ENCODE assay signal across 8 cellular contexts in the genomic region with DNA sequence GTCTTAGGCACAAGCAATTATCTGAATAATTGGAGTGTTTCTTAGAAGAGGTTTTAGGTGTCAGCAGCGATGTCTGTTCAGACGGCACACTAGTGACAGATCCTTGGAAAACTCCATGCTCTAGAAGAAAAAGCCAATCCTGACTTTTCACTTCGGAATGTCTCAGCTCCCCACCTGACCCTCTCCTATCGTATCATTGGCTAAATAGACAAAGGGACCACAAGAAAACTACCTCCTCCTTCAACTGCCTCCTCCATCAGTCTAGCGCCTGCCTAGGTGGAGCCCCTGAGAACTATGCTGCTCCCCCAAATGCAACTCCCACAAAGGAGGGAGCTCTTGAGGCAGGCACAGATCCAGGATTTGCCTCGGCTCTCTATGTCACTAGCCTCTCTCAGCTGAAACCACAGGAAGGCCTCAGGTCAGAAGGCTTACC.
A peak's percentile ranks its signal among the peaks of the same experiment; 100 is the strongest.
DNase-seq lines count a peak whose midpoint lies in the region; ATAC-seq and TF ChIP-seq lines count a peak whose summit lies in the region.

No MANE protein-coding gene starts in this region.

- no peaks in the 10 kb centered on the region for H3K27me3 ChIP-seq in CD4-positive, CD25-positive, alpha-beta regulatory T cell (ENCODE audit: control insufficient read depth, insufficient read depth, low read length)
- H3K27me3 ChIP-seq in neural progenitor cell = no peaks in the 10 kb centered on the region
- H3K27me3 ChIP-seq in H9 (ENCODE audit: insufficient read depth, low read length) = no peaks in the 10 kb centered on the region

- H3K36me3 ChIP-seq in CD4-positive, CD25-positive, alpha-beta regulatory T cell (ENCODE audit: control insufficient read depth, insufficient read depth, low read length) = no peaks in the 10 kb centered on the region
- no peaks in the 10 kb centered on the region for H3K36me3 ChIP-seq in neural progenitor cell

- H4K91ac ChIP-seq in H9 (ENCODE audit: insufficient read length, low read depth, low read length) = no peak overlapping the region

- H3K4me2 ChIP-seq in neural progenitor cell (no peak overlapping the region), H9 (ENCODE audit: insufficient read depth, insufficient read length, low read length) (no peak overlapping the region)

- H3K4me3 ChIP-seq in CD4-positive, CD25-positive, alpha-beta regulatory T cell (ENCODE audit: low read depth, low read length) = peak overlapping the region; percentile 53
- H3K4me3 ChIP-seq in neural progenitor cell = no peak overlapping the region

- H3K79me2 ChIP-seq in neural progenitor cell (ENCODE audit: low read depth) (no peaks in the 10 kb centered on the region), H9 (ENCODE audit: insufficient read depth, low read length) (no peaks in the 10 kb centered on the region)

- H3K23ac ChIP-seq in H9 (ENCODE audit: insufficient read length, low read depth, low read length) = no peak overlapping the region

- no peak overlapping the region for H3K9ac ChIP-seq in neural progenitor cell
- H3K9ac ChIP-seq in H9 (ENCODE audit: extremely low read depth, insufficient read length, low read length) = no peak overlapping the region

- H4K20me1 ChIP-seq in neural progenitor cell (ENCODE audit: low read depth) (no peaks in the 10 kb centered on the region), H9 (ENCODE audit: control insufficient read depth, insufficient read depth, insufficient read length) (no peaks in the 10 kb centered on the region)

- no peak overlapping the region for H4K8ac ChIP-seq in H9 (replicated peaks; ENCODE audit: insufficient read length, low read depth, low read length)

- no peak for ATAC-seq in CD4-positive, CD25-positive, alpha-beta regulatory T cell (ENCODE audit: low read depth in 2 of 2)
- ATAC-seq in HG03135 (IDR thresholded peaks at IDR 0.05; ENCODE audit: unreplicated experiment) (peak; percentile 1), HG02973 (IDR thresholded peaks at IDR 0.05; ENCODE audit: unreplicated experiment) (no peak)
- no peak for ATAC-seq in central memory CD8-positive, alpha-beta T cell (replicated peaks; ENCODE audit: extremely low read depth, poor library complexity, severe bottlenecking)

- WGBS in H9 (ENCODE audit: extremely low coverage, insufficient read length, low lambda C conversion rate) = no CpG with 5 or more reads among the region's 6 CpGs

- no peak overlapping the region for H4K5ac ChIP-seq in H9 (ENCODE audit: insufficient read length, low read depth, low read length)

- H3K4me1 Mint-ChIP-seq in CD4-positive, CD25-positive, alpha-beta regulatory T cell = peaks cover 21 to 73% (median 46%) of the 10 kb centered on the region in 4 donors
- H3K4me1 Mint-ChIP-seq in central memory CD8-positive, alpha-beta T cell = peaks cover 49% of the 10 kb centered on the region
- H3K4me1 Mint-ChIP-seq in neural progenitor cell (peaks cover 67% of the 10 kb centered on the region), H9 (peaks cover 22 to 23% of the 10 kb centered on the region in 2 experiments)

- H2BK15ac ChIP-seq in H9 (ENCODE audit: low read depth, low read length) = no peak overlapping the region

- H3K27ac Mint-ChIP-seq in CD4-positive, CD25-positive, alpha-beta regulatory T cell = peak overlapping the region; percentile 82 to 98 (median 94)
- H3K27ac Mint-ChIP-seq in central memory CD8-positive, alpha-beta T cell (ENCODE audit: low read depth) = peak overlapping the region; percentile 88
- H3K27ac Mint-ChIP-seq in neural progenitor cell (peak overlapping the region; percentile 88), H9 (peak overlapping the region in 1 of 3 experiments; percentile 20; a peak in 1 of 7 replicates)

- TF ChIP-seq CTCF in neural progenitor cell (IDR thresholded peaks at IDR 0.05) (no peak), H9 (conservative IDR thresholded peaks at IDR 0.05) (no peak)

- H2BK5ac ChIP-seq in H9 (ENCODE audit: insufficient read length, low read length) = no peak overlapping the region

- H2AFZ ChIP-seq in neural progenitor cell (replicated peaks) = no peak overlapping the region
- no peak overlapping the region for H2AFZ ChIP-seq in H9 (ENCODE audit: low read length)

- DNase-seq in CD4-positive, CD25-positive, alpha-beta regulatory T cell = no peak
- DNase-seq in central memory CD8-positive, alpha-beta T cell (ENCODE audit: low spot score in 2 of 2) = no peak
- no peak for DNase-seq in neural progenitor cell (ENCODE audit: low spot score)
- DNase-seq in H9 = no peak
- DNase-seq in HUDEP-2 (lab: John Stamatoyannopoulos, UW; ENCODE audit: unreplicated experiment in 76 of 76) = no peak
- DNase-seq in NCI-H345 treated with DMSO at 0.1 percent for 48 hours (lab: John Stamatoyannopoulos, UW; ENCODE audit: unreplicated experiment) = no peak

- no peaks in the 10 kb centered on the region for H3K23me2 ChIP-seq in H9 (ENCODE audit: insufficient read length, low read depth, low read length, poor library complexity, severe bottlenecking)

- H3K36me3 Mint-ChIP-seq in CD4-positive, CD25-positive, alpha-beta regulatory T cell = no peaks in the 10 kb centered on the region
- peaks cover 12% of the 10 kb centered on the region for H3K36me3 Mint-ChIP-seq in central memory CD8-positive, alpha-beta T cell (ENCODE audit: insufficient read depth)
- H3K36me3 Mint-ChIP-seq in neural progenitor cell = peaks cover 3% of the 10 kb centered on the region
- no peaks in the 10 kb centered on the region for H3K36me3 Mint-ChIP-seq in H9 (ENCODE audit: insufficient read depth in 1 of 3, low read depth in 3 of 3)

- no peak overlapping the region for H3K56ac ChIP-seq in H9 (ENCODE audit: insufficient read length, low read depth, low read length)

- H3K14ac ChIP-seq in H9 (ENCODE audit: insufficient read depth, low read length) = no peak overlapping the region

- peaks cover 0 to 2% (median 0%) of the 10 kb centered on the region in 7 donors for H3K9me3 Mint-ChIP-seq in CD4-positive, CD25-positive, alpha-beta regulatory T cell
- no peaks in the 10 kb centered on the region for H3K9me3 Mint-ChIP-seq in central memory CD8-positive, alpha-beta T cell
- H3K9me3 Mint-ChIP-seq in neural progenitor cell (no peaks in the 10 kb centered on the region), H9 (no peaks in the 10 kb centered on the region)

- peaks cover 53% of the 10 kb centered on the region for H3K4me1 ChIP-seq in CD4-positive, CD25-positive, alpha-beta regulatory T cell (ENCODE audit: control insufficient read depth, insufficient read depth, low read length, poor library complexity, severe bottlenecking)
- H3K4me1 ChIP-seq in neural progenitor cell = peaks cover 17% of the 10 kb centered on the region
- H3K4me1 ChIP-seq in H9 (ENCODE audit: insufficient read depth, low read length) = no peaks in the 10 kb centered on the region

- H3K27ac ChIP-seq in CD4-positive, CD25-positive, alpha-beta regulatory T cell (ENCODE audit: insufficient read depth, low read length, poor library complexity, severe bottlenecking) = no peak overlapping the region
- no peak overlapping the region for H3K27ac ChIP-seq in neural progenitor cell
- H3K27ac ChIP-seq in H9 (ENCODE audit: insufficient read length, low read depth, low read length) = no peak overlapping the region

- H3K18ac ChIP-seq in H9 (ENCODE audit: insufficient read length, low read depth, low read length) = no peak overlapping the region

- no peaks in the 10 kb centered on the region for H3K79me1 ChIP-seq in H9 (ENCODE audit: insufficient read depth, low read depth, low read length, poor library complexity, severe bottlenecking)

- no peak overlapping the region for H2AK5ac ChIP-seq in H9 (ENCODE audit: insufficient read length, low read length)

- no peak overlapping the region for H2BK20ac ChIP-seq in H9 (ENCODE audit: low read depth, low read length, poor library complexity, severe bottlenecking)

- no peaks in the 10 kb centered on the region for H3K27me3 Mint-ChIP-seq in CD4-positive, CD25-positive, alpha-beta regulatory T cell
- no peaks in the 10 kb centered on the region for H3K27me3 Mint-ChIP-seq in central memory CD8-positive, alpha-beta T cell
- H3K27me3 Mint-ChIP-seq in neural progenitor cell (ENCODE audit: insufficient read depth, low read depth) = peaks cover 18% of the 10 kb centered on the region
- no peaks in the 10 kb centered on the region; the same call in 1 of the 2 replicates for H3K27me3 Mint-ChIP-seq in H9 (ENCODE audit: low read depth)

- H3F3A ChIP-seq in neural progenitor cell (ENCODE audit: low read depth) = peaks cover 2% of the 10 kb centered on the region

- H3K4ac ChIP-seq in H9 (ENCODE audit: low read depth, low read length) = no peak overlapping the region

- no peak overlapping the region for H3T11ph ChIP-seq in H9 (ENCODE audit: low read length)

- H3K4me3 Mint-ChIP-seq in CD4-positive, CD25-positive, alpha-beta regulatory T cell = peak overlapping the region in 3 of 4 donors; percentile 50 to 85 (median 80)
- peak overlapping the region; percentile 75 for H3K4me3 Mint-ChIP-seq in central memory CD8-positive, alpha-beta T cell
- H3K4me3 Mint-ChIP-seq in neural progenitor cell = no peak overlapping the region
- H3K4me3 Mint-ChIP-seq in H9 = no peak overlapping the region

- no peak overlapping the region for H2BK120ac ChIP-seq in H9 (ENCODE audit: low read depth, low read length, poor library complexity, severe bottlenecking)

- no peaks in the 10 kb centered on the region for H3K9me3 ChIP-seq in CD4-positive, CD25-positive, alpha-beta regulatory T cell (ENCODE audit: control insufficient read depth in 2 of 2, low read length in 2 of 2)
- no peaks in the 10 kb centered on the region for H3K9me3 ChIP-seq in neural progenitor cell (ENCODE audit: low read depth)
- no peaks in the 10 kb centered on the region for H3K9me3 ChIP-seq in H9 (ENCODE audit: control insufficient read depth, low read depth, low read length)

- no peak overlapping the region for H2BK12ac ChIP-seq in H9 (ENCODE audit: insufficient read length, low read depth, low read length)

Comparison
In these comparisons a context has a peak if more than half of its experiments do, and no peak if none do; other contexts are left out.
1. H3K4me3 Mint-ChIP-seq: peak in CD4-positive, CD25-positive, alpha-beta regulatory T cell (3 of 4) and central memory CD8-positive, alpha-beta T cell (single experiment); none in neural progenitor cell (single experiment) and H9 (0 of 2).